8 cellular contexts compared by ENCODE assay signal in the genomic region with DNA sequence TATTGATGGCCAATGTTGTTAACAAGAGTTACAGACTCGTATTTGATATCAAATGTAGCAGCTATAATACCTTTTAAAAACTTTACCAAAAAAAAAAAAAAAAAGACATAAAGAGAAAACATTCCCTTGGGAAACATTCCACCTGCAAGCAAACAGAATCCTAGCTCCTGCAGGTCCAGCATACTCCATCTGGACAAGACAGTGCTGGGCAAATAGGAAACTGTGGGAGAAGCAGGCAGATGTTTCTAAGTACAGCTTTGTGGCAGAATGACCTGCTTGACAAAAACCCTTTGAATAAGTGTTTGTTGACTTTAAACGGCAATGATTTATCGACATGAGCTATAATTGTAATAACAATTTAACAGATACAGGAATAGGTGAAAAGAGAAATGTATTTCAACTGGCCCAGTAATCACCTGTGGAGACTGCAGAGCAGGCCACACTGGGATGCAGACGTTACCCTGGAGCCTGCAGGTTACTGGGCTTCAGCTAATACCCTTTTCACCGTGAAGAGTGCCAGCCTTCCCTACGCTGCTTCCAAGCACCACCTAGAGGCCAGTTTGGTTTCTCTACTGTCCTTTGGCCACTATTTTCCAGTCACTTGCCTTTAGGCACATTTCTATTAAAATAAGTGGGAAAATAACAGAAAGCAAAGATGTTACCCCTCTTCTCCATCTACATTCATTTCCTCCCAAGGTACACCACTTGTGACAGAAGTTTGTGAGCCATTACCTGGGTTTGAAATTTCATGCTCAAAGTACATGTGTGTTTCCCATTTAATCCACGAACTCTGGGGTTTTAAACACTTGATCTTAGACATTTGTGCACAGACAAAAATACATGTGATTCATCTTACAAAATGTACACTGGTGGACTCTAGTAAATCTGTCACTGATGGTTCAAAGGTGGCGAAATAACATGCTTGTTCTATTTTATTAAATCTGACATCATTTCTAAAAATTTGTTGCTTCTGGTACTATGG.
A peak's percentile ranks its signal among the peaks of the same experiment; 100 is the strongest.
DNase-seq lines count a peak whose midpoint lies in the region; ATAC-seq and TF ChIP-seq lines count a peak whose summit lies in the region.

No MANE protein-coding gene starts in this region.

- TF ChIP-seq CTCF in Panc1 (IDR thresholded peaks at IDR 0.05) (peak; percentile 80), brain microvascular endothelial cell (IDR thresholded peaks at IDR 0.05; ENCODE audit: low read depth, low read length, missing control alignments) (peak; percentile 87)

- H3K27me3 Mint-ChIP-seq in immature natural killer cell (ENCODE audit: low read depth in 3 of 3): peaks cover 0 to 8% (median 0%) of the 10 kb centered on the region in 3 donors

- no peaks in the 10 kb centered on the region for H3K9me3 Mint-ChIP-seq in immature natural killer cell

- intact Hi-C loops in Panc1 (cut with micrococcal nuclease; ENCODE audit: unreplicated experiment): loop anchor here (2.0 to 5.0 kb wide), 2 partner anchors 137 to 277 kb away; no protein-coding TSS in a partner anchor

- no peaks in the 10 kb centered on the region for H3K9me3 ChIP-seq in Panc1 (ENCODE audit: control insufficient read depth, insufficient read depth, low read depth, low read length)

- CTCF ChIA-PET in Panc1 (lab: Charles Lee): interaction anchor here (0.6 to 1.1 kb wide), 7 partner anchors 14 to 330 kb away, joined by 3 to 12 read pairs (median 4); a partner anchor contains a TSS

- no peaks in the 10 kb centered on the region for H3K27me3 ChIP-seq in Panc1 (ENCODE audit: control insufficient read depth, insufficient read depth, low read length)
- no peaks in the 10 kb centered on the region for H3K27me3 ChIP-seq in brain microvascular endothelial cell (replicated peaks)

- H3K27ac ChIP-seq in Panc1 (ENCODE audit: low read length) (no peak overlapping the region), brain microvascular endothelial cell (no peak overlapping the region)

- no peaks in the 10 kb centered on the region for H3K4me1 ChIP-seq in Panc1 (ENCODE audit: control insufficient read depth, insufficient read depth, low read length)

- no TSS peak for BruUV-seq in Panc1 (replicated peaks; lab: Mats Ljungman, UMichigan)

- POLR2A ChIA-PET in Panc1 (lab: Charles Lee): interaction anchor here (0.6 kb wide), 2 partner anchors 315 to 1578 kb away, joined by 3 read pairs; no protein-coding TSS in a partner anchor

- H3K27ac Mint-ChIP-seq in immature natural killer cell: peak overlapping the region in 5 of 6 donors; percentile 34 to 81 (median 73)

- peak in 9 of 14 donors; percentile 22 to 68 (median 42) for DNase-seq in C1 segment of cervical spinal cord (lab: John Stamatoyannopoulos, UW)
- peak; percentile 44 for DNase-seq in LHCN-M2 (ENCODE audit: low read depth)
- peak; percentile 30 for DNase-seq in Panc1 (ENCODE audit: low read depth, low spot score)
- DNase-seq in brain microvascular endothelial cell: peak; percentile 54
- peak in 2 of 3 donors; percentile 34 to 41 for DNase-seq in immature natural killer cell
- DNase-seq in stimulated activated CD4-positive, alpha-beta T cell treated with anti-CD3 and anti-CD28 coated beads, Interleukin-12 subunit alpha, Interleukin-12 subunit beta, amount 100 ng/mL, for 48 hours (ENCODE audit: low read depth in 2 of 3, low spot score in 1 of 3): peak in 2 of 3 donors; percentile 16 to 25

- H3K36me3 Mint-ChIP-seq in immature natural killer cell: peaks cover 17 to 25% (median 24%) of the 10 kb centered on the region in 3 donors

- H3K4me1 Mint-ChIP-seq in immature natural killer cell: peaks cover 13 to 40% of the 10 kb centered on the region in 2 donors

- no peak overlapping the region for H3K4me3 ChIP-seq in Panc1 (ENCODE audit: low read depth in 2 of 2, low read length in 2 of 2)
- no peak overlapping the region for H3K4me3 ChIP-seq in brain microvascular endothelial cell (ENCODE audit: low read depth, low read length)

- H3K4me3 Mint-ChIP-seq in immature natural killer cell: no peak overlapping the region

- H3K36me3 ChIP-seq in Panc1 (ENCODE audit: control insufficient read depth, insufficient read depth, low read length): no peaks in the 10 kb centered on the region
- peaks cover 11% of the 10 kb centered on the region for H3K36me3 ChIP-seq in brain microvascular endothelial cell (replicated peaks)

- ATAC-seq in GM18511 (IDR thresholded peaks at IDR 0.05; ENCODE audit: unreplicated experiment) (peak; percentile 77), Panc1 (peak; percentile 94), HG03521 (IDR thresholded peaks at IDR 0.05; ENCODE audit: unreplicated experiment) (no peak)

- in situ Hi-C loops in Panc1 (cut with HindIII; ENCODE audit: low pct_unique_long_range_greater_than_20kb, low sequenced_read_pairs): no loop called here
- in situ Hi-C loops in brain microvascular endothelial cell (cut with HindIII; ENCODE audit: low pct_ligation_motif_present, low sequenced_read_pairs): no loop called here
